25 cellular contexts compared by ENCODE assay signal in genomic region chr19:19027228-19027627, GRCh38. TPM values are rescaled to one million over a fixed set of nuclear protein-coding genes. Genes with fewer than 3 reads are reported as not detected.
DNase-seq lines count a peak whose midpoint lies in the region; ATAC-seq and TF ChIP-seq lines count a peak whose summit lies in the region.
"Had no signal": no experiment of that assay in that cellular context is flagged by ENCODE, and none has a peak within 500 bp of the region (broad histone marks: within the 10 kb centered on the region; RNA-seq: fewer than 3 reads in every experiment).

No MANE protein-coding gene starts in this region.

- H3K36me3 Mint-ChIP-seq in HFFc6 (ENCODE audit: low read depth) (peaks cover 41% of the 10 kb centered on the region), endothelial cell (ENCODE audit: low read depth, unreplicated experiment) (peaks cover 40% of the 10 kb centered on the region)

- no peak overlapping the region for H3K4me3 ChIP-seq in prostate gland
- no peak overlapping the region for H3K4me3 ChIP-seq in foreskin fibroblast (ENCODE audit: low read depth in 1 of 2, low read length in 2 of 2)
- H3K4me3 ChIP-seq: GM12878, PC-9 had no signal

- TF ChIP-seq POLR2A in prostate gland (IDR thresholded peaks at IDR 0.05) = no peak

- no peaks in the 10 kb centered on the region for H3K27me3 ChIP-seq in prostate gland (replicated peaks; ENCODE audit: insufficient read depth)

- no peak for ATAC-seq in GM19351 (IDR thresholded peaks at IDR 0.05; ENCODE audit: unreplicated experiment)

- intact Hi-C loops in prostate gland (cut with DNase I) = no loop called here

- no peaks in the 10 kb centered on the region for H3K9me3 Mint-ChIP-seq in HFFc6
- H3K9me3 Mint-ChIP-seq in endothelial cell (ENCODE audit: unreplicated experiment) = no peaks in the 10 kb centered on the region
- H3K9me3 Mint-ChIP-seq: CD4-positive, alpha-beta T cell had no signal

- peaks cover 10% of the 10 kb centered on the region for H3K4me1 ChIP-seq in prostate gland (replicated peaks)
- H3K4me1 ChIP-seq: Caco-2 had no signal

- no peaks in the 10 kb centered on the region for H3K9me3 ChIP-seq in prostate gland
- H3K9me3 ChIP-seq: Caco-2 had no signal

- TF ChIP-seq CTCF in C4-2B (conservative IDR thresholded peaks at IDR 0.05) = no peak
- TF ChIP-seq CTCF in HFFc6 (IDR thresholded peaks at IDR 0.05) = no peak
- no peak for TF ChIP-seq CTCF in endothelial cell (IDR thresholded peaks at IDR 0.05; ENCODE audit: unreplicated experiment)
- no peak for TF ChIP-seq CTCF in prostate gland (IDR thresholded peaks at IDR 0.05)
- no peak for TF ChIP-seq CTCF in foreskin fibroblast (IDR thresholded peaks at IDR 0.05; ENCODE audit: low read depth, low read length)

- H3K4me1 Mint-ChIP-seq in HFFc6 (ENCODE audit: low read depth) (peaks cover 25% of the 10 kb centered on the region), endothelial cell (ENCODE audit: unreplicated experiment) (peaks cover 6% of the 10 kb centered on the region)

- peak overlapping the region; percentile 41; the same call in 1 of the 2 replicates for H3K27ac ChIP-seq in C4-2B
- peak overlapping the region; percentile 76 to 84 for H3K27ac ChIP-seq in prostate gland
- H3K27ac ChIP-seq: HL-60, PC-9 had no signal

- no peaks in the 10 kb centered on the region for H3K27me3 Mint-ChIP-seq in HFFc6 (ENCODE audit: insufficient read depth)
- H3K27me3 Mint-ChIP-seq in endothelial cell (ENCODE audit: unreplicated experiment) = peaks cover under 1% of the 10 kb centered on the region
- H3K27me3 Mint-ChIP-seq: CD4-positive, alpha-beta T cell had no signal

- H3K4me3 Mint-ChIP-seq in HFFc6 (no peak overlapping the region), endothelial cell (ENCODE audit: unreplicated experiment) (peak overlapping the region; percentile 61)
- H3K4me3 Mint-ChIP-seq: CD4-positive, alpha-beta T cell had no signal

- 88% methylated on average over 4 of the region's 4 CpGs for WGBS in prostate gland

- H3K36me3 ChIP-seq in prostate gland = no peaks in the 10 kb centered on the region

- H3K27ac Mint-ChIP-seq in HFFc6 = 0 out of 2 replicates have a peak overlapping the region, but pooled peaks have one; percentile 6
- no peak overlapping the region for H3K27ac Mint-ChIP-seq in endothelial cell (ENCODE audit: unreplicated experiment)

- DNase-seq in HFFc6 (no peak), endothelial cell (ENCODE audit: low spot score) (no peak), prostate gland (ENCODE audit: low spot score) (no peak), SIG-M5 (lab: John Stamatoyannopoulos, UW) (no peak), foreskin fibroblast (no peak)
- DNase-seq: CD4-positive, alpha-beta T cell; DMS 273 treated with DMSO at 0.1 percent for 48 hours; DND-41; GOT3; HCEC 1CT; KG1; NCI-H1092 treated with DMSO at 0.1 percent for 48 hours; NCI-H1436 treated with DMSO at 0.1 percent for 48 hours; NCI-H1930; NCI-H226; NCI-H510A treated with DMSO at 0.1 percent for 48 hours; NCI-H748 treated with DMSO at 0.1 percent for 48 hours; PC-9; RPMI8226; SHP77 had no signal

RNA-seq across cellular contexts. Expression of gene SUGP2, which starts 6.1 kb away (rescaled TPM):
- total RNA-seq in HFFc6 (2021; fragmentation: NEBNext Ultra II Directional; extraction: Animal tissue kit (Norgen Biotek cat#: 25700)) = 10 to 100 TPM; 57.6 to 71.5 (median 61.8) TPM
- total RNA-seq in endothelial cell (ENCODE audit: unreplicated experiment) (109 TPM), prostate gland (10 to 100 TPM; 41.8 to 99.6 TPM)

RNA-seq across cellular contexts. Expression of gene ARMC6, which starts 6.2 kb away (rescaled TPM):
- total RNA-seq in HFFc6 (2021; fragmentation: NEBNext Ultra II Directional; extraction: Animal tissue kit (Norgen Biotek cat#: 25700)) = 10 to 100 TPM; 30.2 to 41.7 (median 32.5) TPM
- 25.9 TPM for total RNA-seq in endothelial cell (ENCODE audit: unreplicated experiment)
- total RNA-seq in prostate gland = 10 to 100 TPM; 36.1 to 43.3 TPM

RNA-seq across cellular contexts. Expression of gene SLC25A42, which starts 36.6 kb away (rescaled TPM):
- total RNA-seq in HFFc6 (2021; fragmentation: NEBNext Ultra II Directional; extraction: Animal tissue kit (Norgen Biotek cat#: 25700)) = 10 to 100 TPM in 3 of 6 experiments, 1 to 10 TPM in 3; 8.7 to 11.7 (median 9.9) TPM
- total RNA-seq in endothelial cell (ENCODE audit: unreplicated experiment) (7.5 TPM), prostate gland (10 to 100 TPM; 11.5 to 18.6 TPM)
